Comparison of ENCODE assay signal across 15 cellular contexts in the genomic region with DNA sequence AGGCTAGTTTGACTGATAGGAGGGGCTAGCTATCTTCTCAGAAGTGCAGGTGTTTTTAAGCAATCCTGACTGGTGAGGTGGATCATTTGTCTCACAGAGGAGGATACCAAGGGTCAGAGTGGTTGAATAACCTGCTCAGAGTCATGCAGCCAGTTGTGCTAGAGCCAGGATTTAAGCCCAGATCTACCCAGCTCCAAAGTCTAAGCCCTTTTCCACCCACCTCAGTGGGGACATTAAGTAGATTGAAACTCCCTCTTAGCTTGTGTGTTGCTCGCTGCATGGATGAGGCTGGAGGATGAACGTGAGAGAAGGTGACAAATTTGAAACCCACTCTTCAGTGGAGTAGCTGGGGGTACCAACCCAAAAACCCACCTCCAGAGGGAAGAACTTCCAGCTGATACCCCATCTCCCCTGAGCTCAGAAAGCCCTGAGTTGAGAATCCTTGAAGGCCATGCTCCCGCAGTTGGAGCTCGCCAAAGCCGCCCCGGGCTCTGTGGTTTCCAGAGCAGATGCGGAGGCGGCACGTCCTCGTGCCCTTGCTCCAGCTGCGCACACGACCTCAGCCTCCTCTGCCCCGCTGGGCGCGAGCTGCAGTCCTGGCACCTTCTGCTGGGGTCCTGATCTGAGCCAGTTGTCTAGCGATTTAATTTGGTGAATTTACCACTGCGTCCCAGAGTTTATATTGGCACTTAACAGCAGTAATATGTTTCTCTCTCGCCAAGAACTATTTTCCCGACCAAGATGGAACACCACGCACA.
DNase-seq lines count a peak whose midpoint lies in the region; ATAC-seq and TF ChIP-seq lines count a peak whose summit lies in the region.
"Had no signal": no experiment of that assay in that cellular context is flagged by ENCODE, and none has a peak within 500 bp of the region (broad histone marks: within the 10 kb centered on the region; RNA-seq: fewer than 3 reads in every experiment).

No MANE protein-coding gene starts in this region.

- no peak overlapping the region for H3K4me3 Mint-ChIP-seq in activated T-cell treated with anti-CD3 and anti-CD28 coated beads, Interleukin-2, amount 50 U/mL, for 24 hours
- H3K4me3 Mint-ChIP-seq in naive thymus-derived CD4-positive, alpha-beta T cell, result peak overlapping the region in 1 of 10 donors; percentile 6
- no peak overlapping the region for H3K4me3 Mint-ChIP-seq in mesothelial cell of epicardium
- H3K4me3 Mint-ChIP-seq: stimulated activated naive B cell treated with anti-CD40 and anti-IgM and Interleukin-4, amounts not matched to agents 10 μg/mL and 1 μg/mL and 100 μg/mL, for 72 hours had no signal

- ATAC-seq in naive thymus-derived CD4-positive, alpha-beta T cell, result no peak
- ATAC-seq in heart right ventricle, result no peak
- ATAC-seq: left lobe of liver; stimulated activated naive B cell treated with anti-CD40 and anti-IgM and Interleukin-4, amounts not matched to agents 10 μg/mL and 1 μg/mL and 100 μg/mL, for 72 hours had no signal

- POLR2A ChIA-PET in naive thymus-derived CD4-positive, alpha-beta T cell (lab: Charles Lee), result no interaction called here

- no peaks in the 10 kb centered on the region for H3K27me3 ChIP-seq in naive thymus-derived CD4-positive, alpha-beta T cell (ENCODE audit: control insufficient read depth in 2 of 2, insufficient read depth in 2 of 2, low read length in 2 of 2)
- no peaks in the 10 kb centered on the region for H3K27me3 ChIP-seq in heart right ventricle
- H3K27me3 ChIP-seq: spleen, upper lobe of left lung had no signal

- intact Hi-C loops in naive thymus-derived CD4-positive, alpha-beta T cell (cut with micrococcal nuclease), result no loop called here
- intact Hi-C loops in heart right ventricle (cut with DNase I), result no loop called here

- peak overlapping the region; percentile 24 for H3K27ac Mint-ChIP-seq in activated T-cell treated with anti-CD3 and anti-CD28 coated beads, Interleukin-2, amount 50 U/mL, for 24 hours
- H3K27ac Mint-ChIP-seq in naive thymus-derived CD4-positive, alpha-beta T cell, result peak overlapping the region in 5 of 9 donors; percentile 9 to 69 (median 56)
- no peak overlapping the region for H3K27ac Mint-ChIP-seq in mesothelial cell of epicardium
- H3K27ac Mint-ChIP-seq: activated T-helper 2 cell treated with anti-CD3 and anti-CD28 coated beads, Interferon-gamma antibody, Interleukin-2, Interleukin-4, amounts not matched to agents 10 μg/mL and 5 μg/mL and 100 μg/mL, durations not matched to agents 14 hours and 24 hours and 36 hours; stimulated activated naive B cell treated with anti-CD40 and anti-IgM and Interleukin-4, amounts not matched to agents 10 μg/mL and 1 μg/mL and 100 μg/mL, for 72 hours had no signal

- CTCF ChIA-PET in naive thymus-derived CD4-positive, alpha-beta T cell (lab: Charles Lee), result interaction anchor here (0.9 kb wide), 1 partner anchor 14 kb away, joined by 3 read pairs; no protein-coding TSS in a partner anchor

- peaks cover 9% of the 10 kb centered on the region for H3K4me1 Mint-ChIP-seq in activated T-cell treated with anti-CD3 and anti-CD28 coated beads, Interleukin-2, amount 50 U/mL, for 24 hours (ENCODE audit: low read depth)
- peaks cover 0 to 18% (median 6%) of the 10 kb centered on the region in 7 donors for H3K4me1 Mint-ChIP-seq in naive thymus-derived CD4-positive, alpha-beta T cell
- peaks cover 27% of the 10 kb centered on the region for H3K4me1 Mint-ChIP-seq in mesothelial cell of epicardium

- H3K4me1 ChIP-seq in naive thymus-derived CD4-positive, alpha-beta T cell (ENCODE audit: control insufficient read depth in 2 of 2, insufficient read depth in 2 of 2, low read length in 2 of 2), result no peaks in the 10 kb centered on the region
- H3K4me1 ChIP-seq in heart right ventricle, result peaks cover 0 to 16% (median 4%) of the 10 kb centered on the region in 9 donors
- H3K4me1 ChIP-seq: upper lobe of left lung had no signal

- WGBS in heart right ventricle, 2 donors, result 95 to 96% methylated on average over 20 of the region's 20 CpGs

- H3K36me3 ChIP-seq in naive thymus-derived CD4-positive, alpha-beta T cell (ENCODE audit: control insufficient read depth in 2 of 3, insufficient read depth in 3 of 3, low read length in 3 of 3), result no peaks in the 10 kb centered on the region
- H3K36me3 ChIP-seq in heart right ventricle, result no peaks in the 10 kb centered on the region
- H3K36me3 ChIP-seq: upper lobe of left lung had no signal

- no peak overlapping the region for H3K27ac ChIP-seq in naive thymus-derived CD4-positive, alpha-beta T cell (ENCODE audit: low read depth, low read length)
- H3K27ac ChIP-seq in heart right ventricle, result no peak overlapping the region
- H3K27ac ChIP-seq: spleen, upper lobe of left lung had no signal

- DNase-seq in activated T-cell treated with anti-CD3 and anti-CD28 coated beads, Interleukin-2, amount 50 U/mL, for 24 hours, result no peak
- DNase-seq in activated T-cell treated with anti-CD3 and anti-CD28 coated beads, Interleukin-2, amount 50 U/mL, for 1 hour, result no peak
- DNase-seq in NCI-H82 treated with DMSO at 0.1 percent for 48 hours (lab: John Stamatoyannopoulos, UW; ENCODE audit: unreplicated experiment) (peak; percentile 37), mesothelial cell of epicardium (ENCODE audit: low spot score in 2 of 2, unreplicated experiment in 2 of 2) (no peak), Ammon's horn (ENCODE audit: low spot score) (no peak), nucleus accumbens (lab: John Stamatoyannopoulos, UW) (no peak), heart right ventricle (no peak)
- no peak for DNase-seq in naive thymus-derived CD4-positive, alpha-beta T cell
- DNase-seq: KBM-7; NCI-H526; spleen; stimulated activated naive B cell treated with anti-CD40 and anti-IgM and Interleukin-4, amounts not matched to agents 10 μg/mL and 1 μg/mL and 100 μg/mL, for 72 hours had no signal

- no peaks in the 10 kb centered on the region for H3K9me3 Mint-ChIP-seq in activated T-cell treated with anti-CD3 and anti-CD28 coated beads, Interleukin-2, amount 50 U/mL, for 24 hours
- H3K9me3 Mint-ChIP-seq in naive thymus-derived CD4-positive, alpha-beta T cell, result no peaks in the 10 kb centered on the region
- H3K9me3 Mint-ChIP-seq in mesothelial cell of epicardium, result no peaks in the 10 kb centered on the region
- H3K9me3 Mint-ChIP-seq: activated T-helper 2 cell treated with anti-CD3 and anti-CD28 coated beads, Interferon-gamma antibody, Interleukin-2, Interleukin-4, amounts not matched to agents 10 μg/mL and 5 μg/mL and 100 μg/mL, durations not matched to agents 14 hours and 24 hours and 36 hours; stimulated activated naive B cell treated with anti-CD40 and anti-IgM and Interleukin-4, amounts not matched to agents 10 μg/mL and 1 μg/mL and 100 μg/mL, for 72 hours had no signal

- TF ChIP-seq CTCF in mesothelial cell of epicardium (IDR thresholded peaks at IDR 0.05; ENCODE audit: unreplicated experiment) (no peak), heart right ventricle (IDR thresholded peaks at IDR 0.05) (no peak)

- H3K36me3 Mint-ChIP-seq in activated T-cell treated with anti-CD3 and anti-CD28 coated beads, Interleukin-2, amount 50 U/mL, for 24 hours (ENCODE audit: low read depth), result peaks cover 8% of the 10 kb centered on the region
- H3K36me3 Mint-ChIP-seq in naive thymus-derived CD4-positive, alpha-beta T cell, result peaks cover 0 to 11% (median 0%) of the 10 kb centered on the region in 5 donors
- peaks cover 1% of the 10 kb centered on the region for H3K36me3 Mint-ChIP-seq in mesothelial cell of epicardium

- no peaks in the 10 kb centered on the region for H3K9me3 ChIP-seq in naive thymus-derived CD4-positive, alpha-beta T cell (ENCODE audit: control insufficient read depth in 2 of 3, low read length in 3 of 3)
- no peaks in the 10 kb centered on the region for H3K9me3 ChIP-seq in heart right ventricle
- H3K9me3 ChIP-seq: spleen, upper lobe of left lung had no signal

- no peaks in the 10 kb centered on the region for H3K27me3 Mint-ChIP-seq in activated T-cell treated with anti-CD3 and anti-CD28 coated beads, Interleukin-2, amount 50 U/mL, for 24 hours
- H3K27me3 Mint-ChIP-seq in naive thymus-derived CD4-positive, alpha-beta T cell, result no peaks in the 10 kb centered on the region
- no peaks in the 10 kb centered on the region for H3K27me3 Mint-ChIP-seq in mesothelial cell of epicardium (ENCODE audit: low read depth)
- H3K27me3 Mint-ChIP-seq: stimulated activated naive B cell treated with anti-CD40 and anti-IgM and Interleukin-4, amounts not matched to agents 10 μg/mL and 1 μg/mL and 100 μg/mL, for 72 hours had no signal

- H3K4me3 ChIP-seq in naive thymus-derived CD4-positive, alpha-beta T cell (ENCODE audit: low read length), result no peak overlapping the region
- H3K4me3 ChIP-seq in heart right ventricle, result no peak overlapping the region
- H3K4me3 ChIP-seq: spleen, upper lobe of left lung had no signal
